10 cellular contexts compared by ENCODE assay signal in the genomic region with DNA sequence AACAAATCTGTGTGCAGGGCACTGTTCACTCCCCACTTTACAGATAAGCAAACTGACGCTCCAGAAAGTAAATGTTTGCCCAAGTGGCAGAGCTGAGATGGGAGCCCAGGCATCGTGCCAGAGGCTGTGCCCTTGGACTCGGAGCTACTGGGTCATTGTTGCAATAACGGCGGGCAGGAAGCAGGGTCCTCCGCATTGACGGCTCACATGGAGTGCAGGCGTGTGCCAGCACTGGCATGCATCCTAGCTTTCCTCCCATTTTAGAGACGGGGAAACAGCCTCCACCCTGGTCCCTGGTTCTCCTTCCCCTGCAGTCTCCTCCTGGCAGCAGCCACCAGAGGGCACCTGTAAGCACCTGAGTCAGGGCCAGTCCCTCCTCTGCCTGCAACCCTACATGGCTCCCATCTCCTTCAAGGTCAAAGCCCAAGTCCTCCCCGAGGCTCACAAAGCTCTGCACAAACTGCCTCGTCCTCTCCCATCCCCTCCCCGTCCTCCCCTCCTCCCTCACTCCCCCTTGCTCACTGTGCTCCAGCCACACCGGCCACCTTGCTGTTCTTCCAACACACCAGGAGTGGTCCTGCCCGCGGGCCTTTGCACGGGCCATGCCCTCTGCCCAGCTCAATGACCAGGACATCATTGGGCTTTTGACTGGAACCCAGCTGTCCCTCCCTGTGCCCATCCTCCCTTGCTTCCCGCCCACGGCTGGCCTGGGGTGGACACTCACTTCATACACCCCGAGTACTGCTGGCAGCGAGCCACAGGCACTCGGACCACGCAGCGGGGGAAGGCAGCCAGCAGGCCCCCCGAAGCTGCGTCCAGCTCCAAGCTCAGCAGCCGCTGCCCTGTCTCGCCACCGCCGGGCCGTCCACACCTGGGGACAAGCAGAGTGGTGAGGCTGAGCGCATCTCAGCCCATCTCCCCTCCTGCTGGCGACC. TPM values are rescaled to one million over a fixed set of nuclear protein-coding genes. Genes with fewer than 3 reads are reported as not detected.
DNase-seq lines count a peak whose midpoint lies in the region; ATAC-seq and TF ChIP-seq lines count a peak whose summit lies in the region.
"Had no signal": no experiment of that assay in that cellular context is flagged by ENCODE, and none has a peak within 500 bp of the region (broad histone marks: within the 10 kb centered on the region; RNA-seq: fewer than 3 reads in every experiment).

No MANE protein-coding gene starts in this region.

- H3K36me3 Mint-ChIP-seq in H9 (ENCODE audit: insufficient read depth in 1 of 3, low read depth in 3 of 3) (peaks cover 11 to 51% (median 32%) of the 10 kb centered on the region in 3 experiments; a peak in 6 of 7 replicates), WTC11 (peaks cover 20% of the 10 kb centered on the region)

- ATAC-seq in WTC11 = no peak
- ATAC-seq in GM19023 (IDR thresholded peaks at IDR 0.05; ENCODE audit: unreplicated experiment) = no peak

- no peaks in the 10 kb centered on the region for H3K23me2 ChIP-seq in H9 (ENCODE audit: insufficient read length, low read depth, low read length, poor library complexity, severe bottlenecking)

- no peak overlapping the region for H3K9ac ChIP-seq in H9 (ENCODE audit: extremely low read depth, insufficient read length, low read length)

- H2AFZ ChIP-seq in H9 (ENCODE audit: low read length) = no peak overlapping the region

- H3K4me1 Mint-ChIP-seq in H9 = no peaks in the 10 kb centered on the region
- H3K4me1 Mint-ChIP-seq in WTC11 = no peaks in the 10 kb centered on the region

- H3K9me3 Mint-ChIP-seq in H9 (no peaks in the 10 kb centered on the region), WTC11 (no peaks in the 10 kb centered on the region)

- no peak overlapping the region for H3K4me3 Mint-ChIP-seq in H9
- H3K4me3 Mint-ChIP-seq in WTC11 = no peak overlapping the region

- H3K27me3 ChIP-seq in H9 (ENCODE audit: insufficient read depth, low read length) = no peaks in the 10 kb centered on the region

- no peak overlapping the region for H2BK15ac ChIP-seq in H9 (ENCODE audit: low read depth, low read length)

- H3K27ac ChIP-seq in C4-2B = no peak overlapping the region
- H3K27ac ChIP-seq in H9 (ENCODE audit: insufficient read length, low read depth, low read length) = no peak overlapping the region
- H3K27ac ChIP-seq: skin epidermis had no signal

- peak; percentile 75 for TF ChIP-seq CTCF in C4-2B (conservative IDR thresholded peaks at IDR 0.05)
- peak; percentile 57 for TF ChIP-seq CTCF in H9 (conservative IDR thresholded peaks at IDR 0.05)
- no peak for TF ChIP-seq CTCF in WTC11 (IDR thresholded peaks at IDR 0.05)

- H3K9me3 ChIP-seq in H9 (ENCODE audit: control insufficient read depth, low read depth, low read length) = no peaks in the 10 kb centered on the region

- DNase-seq in H9 (no peak), WTC11 (ENCODE audit: low spot score) (peak; percentile 40), iPS-NIHi7 (ENCODE audit: extremely low spot score) (peak; percentile 12), T-helper 9 cell (no peak), cortex of kidney (lab: John Stamatoyannopoulos, UW) (no peak), NCI-H1436 treated with DMSO at 0.1 percent for 48 hours (lab: John Stamatoyannopoulos, UW) (no peak)
- DNase-seq: activated CD4-positive, alpha-beta T cell treated with anti-CD3 and anti-CD28 coated beads for 1 hour had no signal

- CTCF ChIA-PET in WTC11 (lab: Charles Lee) = interaction anchor here (0.6 to 2.7 kb wide), 15 partner anchors 10 to 1257 kb away, joined by 3 to 17 read pairs (median 4); partner anchors contain the start of genes HDGFL2 and PLIN5

- H3K27ac Mint-ChIP-seq in H9 (peak overlapping the region in 1 of 3 experiments; percentile 52; a peak in 1 of 7 replicates), WTC11 (no peak overlapping the region)

- H3T11ph ChIP-seq in H9 (ENCODE audit: low read length) = no peak overlapping the region

- H3K79me1 ChIP-seq in H9 (ENCODE audit: insufficient read depth, low read depth, low read length, poor library complexity, severe bottlenecking) = no peaks in the 10 kb centered on the region

- H4K8ac ChIP-seq in H9 (replicated peaks; ENCODE audit: insufficient read length, low read depth, low read length) = no peak overlapping the region

- WGBS in H9 (ENCODE audit: extremely low coverage, insufficient read length, low lambda C conversion rate) = no CpG with 5 or more reads among the region's 32 CpGs

- no peak overlapping the region for H4K91ac ChIP-seq in H9 (ENCODE audit: insufficient read length, low read depth, low read length)

- POLR2A ChIA-PET in WTC11 (lab: Charles Lee) = interaction anchor here (0.6 kb wide), 1 partner anchor 250 kb away, joined by 4 read pairs; no protein-coding TSS in a partner anchor

- H4K5ac ChIP-seq in H9 (ENCODE audit: insufficient read length, low read depth, low read length) = no peak overlapping the region

- H3K18ac ChIP-seq in H9 (ENCODE audit: insufficient read length, low read depth, low read length) = no peak overlapping the region

- H3K14ac ChIP-seq in H9 (ENCODE audit: insufficient read depth, low read length) = no peak overlapping the region

- no peak overlapping the region for H2BK20ac ChIP-seq in H9 (ENCODE audit: low read depth, low read length, poor library complexity, severe bottlenecking)

- H2BK12ac ChIP-seq in H9 (ENCODE audit: insufficient read length, low read depth, low read length) = no peak overlapping the region

- no peaks in the 10 kb centered on the region for H3K4me1 ChIP-seq in H9 (ENCODE audit: insufficient read depth, low read length)

- no peak overlapping the region for H3K4ac ChIP-seq in H9 (ENCODE audit: low read depth, low read length)

- H4K20me1 ChIP-seq in H9 (ENCODE audit: control insufficient read depth, insufficient read depth, insufficient read length) = peaks cover 3% of the 10 kb centered on the region

- no peak overlapping the region for H2BK120ac ChIP-seq in H9 (ENCODE audit: low read depth, low read length, poor library complexity, severe bottlenecking)

- no peak overlapping the region for H3K56ac ChIP-seq in H9 (ENCODE audit: insufficient read length, low read depth, low read length)

- H3K27me3 Mint-ChIP-seq in H9 (ENCODE audit: low read depth) = peaks cover 2% of the 10 kb centered on the region; the same call in 1 of the 2 replicates
- no peaks in the 10 kb centered on the region for H3K27me3 Mint-ChIP-seq in WTC11 (ENCODE audit: low read depth)

- no peak overlapping the region for H2BK5ac ChIP-seq in H9 (ENCODE audit: insufficient read length, low read length)

- no peaks in the 10 kb centered on the region for H3K79me2 ChIP-seq in H9 (ENCODE audit: insufficient read depth, low read length)

- no peak overlapping the region for H2AK5ac ChIP-seq in H9 (ENCODE audit: insufficient read length, low read length)

- no peak overlapping the region for H3K4me2 ChIP-seq in H9 (ENCODE audit: insufficient read depth, insufficient read length, low read length)

- H3K23ac ChIP-seq in H9 (ENCODE audit: insufficient read length, low read depth, low read length) = no peak overlapping the region

TF ChIP-seq in WTC11, 78 proteins besides CTCF, POLR2A, EP300 and RAD21:
- no peak for TF ChIP-seq SP1 (CRISPR knock-in tag; conservative IDR thresholded peaks at IDR 0.05)
- TF ChIP-seq PRRX2 (CRISPR knock-in tag; IDR thresholded peaks at IDR 0.05) = no peak
- no peak for TF ChIP-seq CBFB (CRISPR knock-in tag; IDR thresholded peaks at IDR 0.05; ENCODE audit: low read depth)
- TF ChIP-seq OVOL2 (CRISPR knock-in tag; IDR thresholded peaks at IDR 0.05; ENCODE audit: borderline replicate concordance) = no peak
- no peak for TF ChIP-seq ZBTB21 (CRISPR knock-in tag; IDR thresholded peaks at IDR 0.05; ENCODE audit: borderline replicate concordance)
- peak; percentile 86 for TF ChIP-seq GTF2I (CRISPR knock-in tag; conservative IDR thresholded peaks at IDR 0.05)
TF ChIP-seq in WTC11: peak in this region for 1.

RNA-seq across cellular contexts. Expression of gene LRG1, which starts 7.7 kb away (rescaled TPM):
- total RNA-seq in H9 (2021) = 0.24 and 0.50 TPM in 2 replicates
- 0.81 to 1.2 TPM (median 0.87 TPM) in 3 replicates for total RNA-seq in WTC11 (2021)

RNA-seq across cellular contexts. Expression of gene SEMA6B, which starts 11.9 kb away (rescaled TPM):
- 38.4 and 38.7 TPM in 2 replicates for total RNA-seq in H9 (2021)
- 45.1 to 52.1 TPM (median 49.1 TPM) in 3 replicates for total RNA-seq in WTC11 (2021)

RNA-seq across cellular contexts. Expression of gene PLIN5, which starts 12.5 kb away (rescaled TPM):
- 2.7 and 3.9 TPM in 2 replicates for total RNA-seq in H9 (2021)
- total RNA-seq in WTC11 (2021) = 3.3 to 4.2 TPM (median 3.9 TPM) in 3 replicates

RNA-seq across cellular contexts. Expression of gene PLIN4, which starts 29.3 kb away (rescaled TPM):
- total RNA-seq in H9 (2021) = 0.90 and 1.1 TPM in 2 replicates
- total RNA-seq in WTC11 (2021) = 0.35 to 0.62 TPM (median 0.57 TPM) in 3 replicates

Comparison
In these comparisons a context has a peak if more than half of its experiments do, and no peak if none do; other contexts are left out.
1. DNase-seq: peak in WTC11 (single experiment) and iPS-NIHi7 (single experiment); none in H9 (single experiment), T-helper 9 cell (single experiment), cortex of kidney (single experiment) and NCI-H1436 treated with DMSO at 0.1 percent for 48 hours (single experiment).